In the genomic region with DNA sequence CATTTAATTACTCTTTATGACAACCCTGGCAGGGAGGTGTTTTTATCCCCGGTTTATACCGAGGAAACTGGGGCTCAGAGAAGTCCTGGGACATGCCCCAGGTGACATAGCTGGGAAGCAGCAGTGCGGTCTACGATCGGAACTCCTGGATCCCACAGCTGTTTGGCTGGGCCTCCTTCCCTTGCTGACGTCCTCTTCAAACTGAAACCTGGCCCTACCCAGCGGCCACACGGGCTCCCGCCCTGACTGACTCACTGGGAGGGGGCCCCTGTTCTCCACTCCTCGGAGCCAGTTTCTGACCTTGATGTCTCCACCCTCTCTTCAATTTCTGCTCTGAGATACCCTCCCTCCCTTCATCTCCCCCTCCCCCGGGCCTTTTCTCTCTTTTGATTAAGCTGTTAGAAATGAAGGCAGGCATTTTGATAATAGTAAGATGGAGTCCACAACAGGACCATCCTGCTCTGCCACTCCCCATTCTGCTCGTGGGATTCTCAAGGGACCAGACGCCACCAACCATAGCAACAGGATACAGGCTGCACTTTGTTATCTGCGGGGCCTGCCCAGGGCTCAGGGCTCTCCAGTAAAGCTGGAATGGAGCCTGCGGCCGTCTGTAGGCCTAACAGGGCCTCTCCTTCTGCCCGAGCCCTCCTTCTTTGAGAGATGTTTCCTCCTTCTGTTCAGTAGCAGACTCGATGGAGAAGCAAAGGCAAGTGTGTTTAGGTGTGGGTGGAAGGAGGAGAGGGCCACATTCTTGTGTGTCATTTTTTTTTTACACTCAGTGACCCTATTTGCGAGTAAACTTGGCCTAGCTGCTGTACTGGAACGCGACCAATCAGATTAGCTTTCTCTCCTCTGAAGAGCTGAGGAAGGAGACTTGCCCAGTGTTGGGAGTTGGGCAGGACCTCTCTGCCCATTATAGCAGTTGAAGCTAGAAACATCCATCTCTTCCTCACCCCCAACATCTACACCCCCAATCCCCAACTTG, we compare ENCODE assay signal across 7 cellular contexts. TPM values are rescaled to one million over a fixed set of nuclear protein-coding genes. Genes with fewer than 3 reads are reported as not detected.
DNase-seq lines count a peak whose midpoint lies in the region; ATAC-seq, FAIRE-seq and TF ChIP-seq lines count a peak whose summit lies in the region.

No MANE protein-coding gene starts in this region.

- TF ChIP-seq CTCF in astrocyte (IDR thresholded peaks at IDR 0.05; ENCODE audit: insufficient read depth, low read depth, low read length) = no peak
- no peak for TF ChIP-seq CTCF in kidney (IDR thresholded peaks at IDR 0.05; ENCODE audit: borderline replicate concordance, extremely low read depth, insufficient read depth)
- TF ChIP-seq CTCF in tibial nerve (IDR thresholded peaks at IDR 0.05) = no peak

- no peak overlapping the region for H3K4me3 ChIP-seq in astrocyte (ENCODE audit: insufficient read depth, low read depth, low read length)
- H3K4me3 ChIP-seq in kidney (ENCODE audit: low read length in 2 of 2) = no peak overlapping the region
- peak overlapping the region in 1 of 4 donors; percentile 7 for H3K4me3 ChIP-seq in tibial nerve

- H3K36me3 Mint-ChIP-seq in astrocyte (ENCODE audit: low read depth, unreplicated experiment) = no peaks in the 10 kb centered on the region

- H3K9me3 Mint-ChIP-seq in astrocyte (ENCODE audit: unreplicated experiment) = peaks cover 3% of the 10 kb centered on the region

- FAIRE-seq in astrocyte (lab: Jason Lieb, UNC) (no peak), kidney (lab: Jason Lieb, UNC) (no peak)

- DNase-seq in HuH-7 (ENCODE audit: low spot score) (peak; percentile 53), astrocyte (ENCODE audit: low read depth) (peak; percentile 78), kidney (peak; percentile 85), tibial nerve (ENCODE audit: low spot score in 2 of 2) (peak; percentile 38 to 45), NCI-H1092 (lab: John Stamatoyannopoulos, UW) (no peak), superior temporal gyrus (ENCODE audit: extremely low spot score) (no peak)

- H2AFZ ChIP-seq in astrocyte (ENCODE audit: low read depth, low read length) = peak overlapping the region; percentile 23

- H3K9me3 ChIP-seq in astrocyte (ENCODE audit: insufficient read depth, low read depth, low read length) = no peaks in the 10 kb centered on the region
- no peaks in the 10 kb centered on the region for H3K9me3 ChIP-seq in kidney (ENCODE audit: control insufficient read depth in 1 of 2, low read length in 2 of 2)
- H3K9me3 ChIP-seq in tibial nerve = no peaks in the 10 kb centered on the region

- H3K27ac Mint-ChIP-seq in astrocyte (ENCODE audit: unreplicated experiment) = no peak overlapping the region

- H3K4me3 Mint-ChIP-seq in astrocyte (ENCODE audit: unreplicated experiment) = no peak overlapping the region

- H3K27ac ChIP-seq in astrocyte (ENCODE audit: low read depth, low read length) (no peak overlapping the region), kidney (ENCODE audit: low read depth in 2 of 2, low read length in 2 of 2) (peak overlapping the region; percentile 75 to 77), tibial nerve (peak overlapping the region; percentile 12 to 66 (median 42))

- peaks cover 10% of the 10 kb centered on the region for H3K4me1 ChIP-seq in astrocyte (ENCODE audit: insufficient read depth, low read length)
- peaks cover 0 to 6% of the 10 kb centered on the region in 2 donors for H3K4me1 ChIP-seq in kidney (ENCODE audit: control insufficient read depth in 1 of 2, insufficient read depth in 1 of 2, low read depth in 1 of 2, low read length in 2 of 2)
- H3K4me1 ChIP-seq in tibial nerve = peaks cover 0 to 21% (median 9%) of the 10 kb centered on the region in 4 donors

- H3K36me3 ChIP-seq in astrocyte (ENCODE audit: insufficient read depth, low read length) (no peaks in the 10 kb centered on the region), kidney (ENCODE audit: control insufficient read depth in 1 of 2, insufficient read depth in 2 of 2, low read length in 2 of 2) (no peaks in the 10 kb centered on the region), tibial nerve (no peaks in the 10 kb centered on the region)

- intact Hi-C loops in kidney (cut with DNase I) = no loop called here

- H3K27me3 Mint-ChIP-seq in astrocyte (ENCODE audit: low read depth, unreplicated experiment) = peaks cover 7% of the 10 kb centered on the region

- H4K20me1 ChIP-seq in astrocyte (ENCODE audit: insufficient read depth, low read length) = no peaks in the 10 kb centered on the region

- H3K9ac ChIP-seq in astrocyte (ENCODE audit: low read length) (no peak overlapping the region), kidney (ENCODE audit: low read length in 2 of 2) (peak overlapping the region in 1 of 2 donors; percentile 20)

- no peak for TF ChIP-seq POLR2A in tibial nerve (IDR thresholded peaks at IDR 0.05)

- ATAC-seq in GM18909 (IDR thresholded peaks at IDR 0.05; ENCODE audit: poor library complexity, unreplicated experiment) = no peak

- H3K79me2 ChIP-seq in astrocyte (ENCODE audit: insufficient read depth, low read length) = no peaks in the 10 kb centered on the region

- peaks cover 6% of the 10 kb centered on the region for H3K4me1 Mint-ChIP-seq in astrocyte (ENCODE audit: low read depth, unreplicated experiment)

- TF ChIP-seq EP300 in tibial nerve (IDR thresholded peaks at IDR 0.05) = no peak

- H3K27me3 ChIP-seq in astrocyte (ENCODE audit: insufficient read depth, low read length) (peaks cover 3% of the 10 kb centered on the region), tibial nerve (no peaks in the 10 kb centered on the region)

- 38 to 46% methylated on average over 21 of the region's 21 CpGs for WGBS in tibial nerve, 2 donors

- peak overlapping the region; percentile 55 for H3K4me2 ChIP-seq in astrocyte (ENCODE audit: low read length)

RNA-seq across cellular contexts. Expression of a gene that starts 8.7 kb away (rescaled TPM):
- total RNA-seq in astrocyte (1.2 and 2.0 TPM in 2 replicates), kidney (6.5 TPM), tibial nerve (10 to 100 TPM; 14.7 to 28.0 (median 19.1) TPM)
- 7.7 TPM for polyA plus RNA-seq in kidney (ENCODE audit: insufficient read depth, low read depth, low replicate concordance)

Comparison
In these comparisons a context has a peak if more than half of its experiments do, and no peak if none do; other contexts are left out.
1. DNase-seq: peak in HuH-7 (single experiment), astrocyte (single experiment), kidney (single experiment) and tibial nerve (2 of 2); none in NCI-H1092 (single experiment) and superior temporal gyrus (single experiment).